In the genomic region with DNA sequence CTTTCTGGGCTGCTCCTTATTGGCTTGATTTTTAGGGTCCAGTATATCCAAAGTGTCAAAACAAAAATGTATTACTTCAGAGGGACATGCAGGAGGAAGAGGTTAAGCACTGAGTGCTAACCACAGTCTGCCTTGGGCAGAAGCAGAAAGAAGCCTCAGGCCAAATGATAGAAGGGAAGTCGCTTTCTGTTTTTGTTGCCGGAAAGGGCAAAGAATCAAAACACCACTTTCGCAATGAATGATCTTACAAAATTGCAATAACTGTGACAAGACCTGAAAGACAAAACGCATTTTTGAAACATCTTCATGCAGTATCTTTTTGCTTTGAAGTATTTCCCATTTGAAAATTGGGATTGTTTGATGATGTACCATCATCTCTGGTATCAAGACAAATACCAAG, we compare ENCODE assay signal across 8 cellular contexts.
DNase-seq lines count a peak whose midpoint lies in the region; ATAC-seq, FAIRE-seq and TF ChIP-seq lines count a peak whose summit lies in the region.

No MANE protein-coding gene starts in this region.

- no peaks in the 10 kb centered on the region for H3K36me3 ChIP-seq in GM12878 (ENCODE audit: control insufficient read depth in 2 of 2, insufficient read depth in 2 of 2, low read length in 1 of 2)

- H3K4me1 Mint-ChIP-seq in IgD-negative memory B cell = peaks cover 8 to 19% (median 16%) of the 10 kb centered on the region in 3 donors

- no peak; a peak in 1 of 4 replicates for TF ChIP-seq EP300 in GM12878 (IDR thresholded peaks at IDR 0.05; ENCODE audit: borderline replicate concordance in 1 of 2, control insufficient read depth in 1 of 2, low read depth in 2 of 2, low read length in 2 of 2)

- CTCF ChIA-PET in GM12878 (lab: Yijun Ruan, JAX) = interaction anchor here (0.8 to 5.4 kb wide), 5 partner anchors 10 to 55 kb away, joined by 3 to 17 read pairs (median 3); no protein-coding TSS in a partner anchor

- no peak for TF ChIP-seq POLR2A in GM12878 (IDR thresholded peaks at IDR 0.05; ENCODE audit: low read depth, low read length)

- WGBS in GM12878 (ENCODE audit: insufficient coverage, insufficient replicate concordance, low lambda C conversion rate, missing lambda C conversion rate) = 1% methylated on average over 4 of the region's 4 CpGs

- H3K27me3 ChIP-seq in GM12878 (replicated peaks in 1 of 2; ENCODE audit: control insufficient read depth in 2 of 2, insufficient read depth in 2 of 2, low read length in 1 of 2) = no peaks in the 10 kb centered on the region

- H3K4me1 ChIP-seq in GM12878 (ENCODE audit: control insufficient read depth, insufficient read depth, low read length) = peaks cover 11% of the 10 kb centered on the region; the same call in 1 of the 2 replicates

- peak; percentile 84 for DNase-seq in GM12878 (ENCODE audit: low read depth, low spot score)
- no peak for DNase-seq in omental fat pad (ENCODE audit: low spot score)
- DNase-seq in posterior cingulate gyrus = no peak
- no peak for DNase-seq in NCI-H748 (lab: John Stamatoyannopoulos, UW; ENCODE audit: unreplicated experiment)
- DNase-seq in NCI-H2196 (lab: John Stamatoyannopoulos, UW; ENCODE audit: unreplicated experiment) = no peak

- no peaks in the 10 kb centered on the region for H3K79me2 ChIP-seq in GM12878 (ENCODE audit: control insufficient read depth, insufficient read depth, low read length)

- BruUV-seq in GM12878 (replicated peaks; lab: Mats Ljungman, UMichigan) = no TSS peak

- POLR2A ChIA-PET in GM12878 (lab: Charles Lee) = interaction anchor here (0.8 to 1.5 kb wide), 4 partner anchors 13 to 23 kb away, joined by 3 to 4 read pairs (median 3); no protein-coding TSS in a partner anchor

- intact Hi-C loops in GM12878 (cut with micrococcal nuclease; ENCODE audit: unreplicated experiment) = no loop called here
- intact Hi-C loops in posterior cingulate gyrus (cut with DNase I) = no loop called here

- H4K20me1 ChIP-seq in GM12878 (ENCODE audit: control insufficient read depth, insufficient read depth) = no peaks in the 10 kb centered on the region

- no peaks in the 10 kb centered on the region for H3K9me3 Mint-ChIP-seq in IgD-negative memory B cell

- H3K27ac ChIP-seq in GM12878 (ENCODE audit: control insufficient read depth, insufficient read depth) = peak overlapping the region; percentile 67

- in situ Hi-C loops in GM12878 (cut with MboI) = no loop called here

- RAD21 ChIA-PET in GM12878 (lab: Charles Lee; ENCODE audit: unreplicated experiment) = interaction anchor here (0.7 to 1.7 kb wide), 6 partner anchors 15 to 97 kb away, joined by 3 to 8 read pairs (median 4); a partner anchor contains a TSS

- peak overlapping the region; percentile 49 for H3K4me2 ChIP-seq in GM12878 (ENCODE audit: control insufficient read depth, insufficient read depth)

- H3K27me3 Mint-ChIP-seq in IgD-negative memory B cell = no peaks in the 10 kb centered on the region

- no peak for TF ChIP-seq CTCF in GM12878 (IDR thresholded peaks at IDR 0.05 in 2 of 3, conservative IDR thresholded peaks at IDR 0.05 in 1 of 3; ENCODE audit: control insufficient read depth in 2 of 3, extremely low read depth in 1 of 3, insufficient read depth in 1 of 3, low read depth in 3 of 3, low read length in 3 of 3)
- no peak for TF ChIP-seq CTCF in omental fat pad (IDR thresholded peaks at IDR 0.05)

- peak; percentile 82 for ATAC-seq in GM18502 (IDR thresholded peaks at IDR 0.05; ENCODE audit: poor library complexity, unreplicated experiment)
- ATAC-seq in GM21447 (IDR thresholded peaks at IDR 0.05; ENCODE audit: unreplicated experiment) = peak; percentile 79
- peak; percentile 92 for ATAC-seq in GM12878
- no peak for ATAC-seq in omental fat pad (ENCODE audit: low FRiP score)

- H3K4me3 Mint-ChIP-seq in IgD-negative memory B cell = peak overlapping the region in 3 of 4 donors; percentile 12 to 84 (median 70)

- peak overlapping the region; percentile 1 to 79 (median 12) for H3K27ac Mint-ChIP-seq in IgD-negative memory B cell

- no peaks in the 10 kb centered on the region for H3K36me3 Mint-ChIP-seq in IgD-negative memory B cell

- peak overlapping the region; percentile 78 for H2AFZ ChIP-seq in GM12878 (ENCODE audit: control insufficient read depth, low read depth, low read length)

- H3K4me3 ChIP-seq in GM12878 = peak overlapping the region; percentile 55; the same call in 1 of the 2 replicates

- FAIRE-seq in GM12878 (lab: Jason Lieb, UNC) = peak; percentile 73

- no peaks in the 10 kb centered on the region for H3K9me3 ChIP-seq in GM12878 (replicated peaks; ENCODE audit: control insufficient read depth, insufficient read depth, low read length)

- no peak for TF ChIP-seq RAD21 in GM12878 (IDR thresholded peaks at IDR 0.05; ENCODE audit: insufficient read depth, low read depth, low read length)

- H3K9ac ChIP-seq in GM12878 (ENCODE audit: control insufficient read depth, insufficient read depth, low read length) = peak overlapping the region; percentile 37; the same call in 1 of the 2 replicates

- SMC1A ChIA-PET in GM12878 (lab: Charles Lee; ENCODE audit: uncharacterized antibody, unreplicated experiment) = interaction anchor here (0.8 to 2.2 kb wide), 11 partner anchors 10 to 95 kb away, joined by 3 to 20 read pairs (median 3); no protein-coding TSS in a partner anchor

TF ChIP-seq in GM12878, 131 proteins besides CTCF, POLR2A, EP300 and RAD21 (continues in another document):
- TF ChIP-seq RUNX3 (IDR thresholded peaks at IDR 0.05; ENCODE audit: low read length) (peak; percentile 94), NFIC (IDR thresholded peaks at IDR 0.05; ENCODE audit: low read depth, low read length) (peak; percentile 82), MYB (IDR thresholded peaks at IDR 0.05; ENCODE audit: borderline replicate concordance, low read depth, low read length) (no peak), SUPT20H (IDR thresholded peaks at IDR 0.05; ENCODE audit: borderline replicate concordance, control insufficient read depth, low read depth, low read length) (no peak), POLR2AphosphoS5 (IDR thresholded peaks at IDR 0.05; ENCODE audit: low read length) (no peak), RFX5 (IDR thresholded peaks at IDR 0.05; ENCODE audit: low read depth, low read length) (no peak), RB1 (IDR thresholded peaks at IDR 0.05; ENCODE audit: borderline replicate concordance) (no peak), ZNF24 (IDR thresholded peaks at IDR 0.05) (no peak), BCL11A (IDR thresholded peaks at IDR 0.05; ENCODE audit: low read depth, low read length) (peak; percentile 55; the same call in 1 of the 2 replicates), KDM1A (IDR thresholded peaks at IDR 0.05; ENCODE audit: borderline replicate concordance) (no peak), KLF5 (IDR thresholded peaks at IDR 0.05; ENCODE audit: partially characterized antibody) (no peak), CBFB (IDR thresholded peaks at IDR 0.05; ENCODE audit: low read depth) (peak; percentile 25; the same call in 1 of the 2 replicates), NRF1 (conservative IDR thresholded peaks at IDR 0.05; ENCODE audit: low read depth, low read length) (no peak), PAX5 (IDR thresholded peaks at IDR 0.05; ENCODE audit: borderline replicate concordance, low read depth, low read length) (no peak; the same call in 1 of the 2 replicates), EGR1 (IDR thresholded peaks at IDR 0.05; ENCODE audit: borderline replicate concordance in 1 of 2, low read depth in 2 of 2, low read length in 2 of 2) (no peak), SMC3 (IDR thresholded peaks at IDR 0.05; ENCODE audit: borderline replicate concordance, low read length) (no peak; the same call in 1 of the 2 replicates), ZNF622 (IDR thresholded peaks at IDR 0.05) (no peak), GABPA (IDR thresholded peaks at IDR 0.05; ENCODE audit: low read depth) (0 out of 2 replicates have a peak, but pooled peaks have one; percentile 46), SPI1 (IDR thresholded peaks at IDR 0.05; ENCODE audit: borderline replicate concordance, insufficient read depth, low read depth, low read length) (peak; percentile 69; the same call in 1 of the 2 replicates), CBX5 (IDR thresholded peaks at IDR 0.05; ENCODE audit: low read depth) (0 out of 2 replicates have a peak, but pooled peaks have one; percentile 52), DPF2 (IDR thresholded peaks at IDR 0.05) (peak; percentile 43), BMI1 (IDR thresholded peaks at IDR 0.05; ENCODE audit: borderline replicate concordance) (no peak; the same call in 1 of the 2 replicates)
- TF ChIP-seq, protein P1, sequence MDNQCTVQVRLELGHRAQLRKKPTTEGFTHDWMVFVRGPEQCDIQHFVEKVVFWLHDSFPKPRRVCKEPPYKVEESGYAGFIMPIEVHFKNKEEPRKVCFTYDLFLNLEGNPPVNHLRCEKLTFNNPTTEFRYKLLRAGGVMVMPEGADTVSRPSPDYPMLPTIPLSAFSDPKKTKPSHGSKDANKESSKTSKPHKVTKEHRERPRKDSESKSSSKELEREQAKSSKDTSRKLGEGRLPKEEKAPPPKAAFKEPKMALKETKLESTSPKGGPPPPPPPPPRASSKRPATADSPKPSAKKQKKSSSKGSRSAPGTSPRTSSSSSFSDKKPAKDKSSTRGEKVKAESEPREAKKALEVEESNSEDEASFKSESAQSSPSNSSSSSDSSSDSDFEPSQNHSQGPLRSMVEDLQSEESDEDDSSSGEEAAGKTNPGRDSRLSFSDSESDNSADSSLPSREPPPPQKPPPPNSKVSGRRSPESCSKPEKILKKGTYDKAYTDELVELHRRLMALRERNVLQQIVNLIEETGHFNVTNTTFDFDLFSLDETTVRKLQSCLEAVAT (IDR thresholded peaks at IDR 0.05) = peak; percentile 22; the same call in 1 of the 2 replicates
- TF ChIP-seq, protein P2, sequence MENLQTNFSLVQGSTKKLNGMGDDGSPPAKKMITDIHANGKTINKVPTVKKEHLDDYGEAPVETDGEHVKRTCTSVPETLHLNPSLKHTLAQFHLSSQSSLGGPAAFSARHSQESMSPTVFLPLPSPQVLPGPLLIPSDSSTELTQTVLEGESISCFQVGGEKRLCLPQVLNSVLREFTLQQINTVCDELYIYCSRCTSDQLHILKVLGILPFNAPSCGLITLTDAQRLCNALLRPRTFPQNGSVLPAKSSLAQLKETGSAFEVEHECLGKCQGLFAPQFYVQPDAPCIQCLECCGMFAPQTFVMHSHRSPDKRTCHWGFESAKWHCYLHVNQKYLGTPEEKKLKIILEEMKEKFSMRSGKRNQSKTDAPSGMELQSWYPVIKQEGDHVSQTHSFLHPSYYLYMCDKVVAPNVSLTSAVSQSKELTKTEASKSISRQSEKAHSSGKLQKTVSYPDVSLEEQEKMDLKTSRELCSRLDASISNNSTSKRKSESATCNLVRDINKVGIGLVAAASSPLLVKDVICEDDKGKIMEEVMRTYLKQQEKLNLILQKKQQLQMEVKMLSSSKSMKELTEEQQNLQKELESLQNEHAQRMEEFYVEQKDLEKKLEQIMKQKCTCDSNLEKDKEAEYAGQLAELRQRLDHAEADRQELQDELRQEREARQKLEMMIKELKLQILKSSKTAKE (IDR thresholded peaks at IDR 0.05; ENCODE audit: low read depth, poor library complexity, severe bottlenecking) = peak; percentile 65
